In the genomic region with DNA sequence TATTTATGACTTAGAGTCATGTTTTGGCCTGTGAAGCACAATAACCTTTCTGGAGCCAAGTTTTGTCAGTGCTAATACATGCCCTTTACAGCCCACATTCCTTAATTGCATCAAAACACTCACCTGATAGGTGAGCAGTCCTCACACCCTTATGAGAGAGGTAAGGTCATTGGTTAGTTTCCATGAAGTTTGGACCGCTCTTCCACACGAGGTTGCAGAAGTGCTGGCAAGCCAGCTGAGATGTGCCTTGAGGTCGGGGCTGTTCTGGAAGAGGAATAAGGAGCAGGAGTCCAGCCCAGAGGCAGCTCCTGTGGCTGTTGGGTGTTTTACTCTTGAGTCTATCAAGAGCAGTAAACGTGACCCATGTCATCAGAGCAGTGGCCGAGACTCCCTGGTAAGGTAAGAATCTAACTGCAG, we compare ENCODE assay signal across 16 cellular contexts.
DNase-seq lines count a peak whose midpoint lies in the region; ATAC-seq and TF ChIP-seq lines count a peak whose summit lies in the region.
"Had no signal": no experiment of that assay in that cellular context is flagged by ENCODE, and none has a peak within 500 bp of the region (broad histone marks: within the 10 kb centered on the region; RNA-seq: fewer than 3 reads in every experiment).

No MANE protein-coding gene starts in this region.

- WGBS in psoas muscle, 3 donors = 45 to 71% (median 61%) methylated on average over 5 of the region's 5 CpGs

- ATAC-seq in T-helper 17 cell = no peak
- peak in 2 of 4 donors; percentile 11 to 15 for ATAC-seq in psoas muscle
- ATAC-seq in GM18868 (IDR thresholded peaks at IDR 0.05; ENCODE audit: unreplicated experiment) = no peak
- ATAC-seq: stimulated activated naive B cell treated with anti-CD40 and anti-IgM and Interleukin-4, amounts not matched to agents 10 μg/mL and 1 μg/mL and 100 μg/mL, for 72 hours had no signal

- H3K4me3 Mint-ChIP-seq in Caco-2 (ENCODE audit: unreplicated experiment) (no peak overlapping the region), T-helper 17 cell (no peak overlapping the region)
- H3K4me3 Mint-ChIP-seq in activated CD4-positive, alpha-beta memory T cell treated with anti-CD3 and anti-CD28 coated beads for 36 hours = no peak overlapping the region
- H3K4me3 Mint-ChIP-seq: dendritic cell treated with granulocyte-macrophage colony-stimulating factor and Interleukin-4, amounts not matched to agents 40 ng/mL and 50 ng/mL, for 4 days; IgD-negative memory B cell; stimulated activated naive B cell treated with anti-CD40 and anti-IgM and Interleukin-4, amounts not matched to agents 10 μg/mL and 1 μg/mL and 100 μg/mL, for 72 hours had no signal

- DNase-seq in Caco-2 (no peak), T-helper 17 cell (no peak), kidney tubule cell (ENCODE audit: low spot score) (peak; percentile 21), psoas muscle (no peak), HCEC 1CT (no peak), amygdala (lab: John Stamatoyannopoulos, UW) (no peak)
- no peak for DNase-seq in activated CD4-positive, alpha-beta memory T cell treated with anti-CD3 and anti-CD28 coated beads for 36 hours
- DNase-seq: activated CD8-positive, alpha-beta memory T cell treated with anti-CD3 and anti-CD28 coated beads, Interleukin-2, amount 50 U/mL, for 4 hours; activated naive CD4-positive, alpha-beta T cell treated with Interleukin-2 at 50 U/mL for 16 hours; GDM1; NCI-H2227 treated with DMSO at 0.1 percent for 48 hours; SIG-M5; stimulated activated naive B cell treated with anti-CD40 and anti-IgM and Interleukin-4, amounts not matched to agents 10 μg/mL and 1 μg/mL and 100 μg/mL, for 72 hours had no signal

- no TSS peak for BruUV-seq in Caco-2 (replicated peaks; lab: Mats Ljungman, UMichigan)

- H3K27me3 ChIP-seq in Caco-2 (replicated peaks; ENCODE audit: control insufficient read depth, insufficient read depth, low read length) (no peaks in the 10 kb centered on the region), psoas muscle (ENCODE audit: insufficient read depth in 3 of 3, low read length in 2 of 3) (no peaks in the 10 kb centered on the region)

- POLR2A ChIA-PET in Caco-2 (lab: Charles Lee) = interaction anchor here (1.2 kb wide), 1 partner anchor 21 kb away, joined by 3 read pairs; no protein-coding TSS in a partner anchor
- POLR2A ChIA-PET in activated CD4-positive, alpha-beta memory T cell treated with anti-CD3 and anti-CD28 coated beads for 36 hours (lab: Charles Lee) = no interaction called here

- H3K27ac Mint-ChIP-seq in Caco-2 (ENCODE audit: unreplicated experiment) (peak overlapping the region; percentile 72), T-helper 17 cell (peak overlapping the region; percentile 6)
- H3K27ac Mint-ChIP-seq in activated CD4-positive, alpha-beta memory T cell treated with anti-CD3 and anti-CD28 coated beads for 36 hours = no peak overlapping the region
- H3K27ac Mint-ChIP-seq: dendritic cell treated with granulocyte-macrophage colony-stimulating factor and Interleukin-4, amounts not matched to agents 40 ng/mL and 50 ng/mL, for 4 days; IgD-negative memory B cell; stimulated activated naive B cell treated with anti-CD40 and anti-IgM and Interleukin-4, amounts not matched to agents 10 μg/mL and 1 μg/mL and 100 μg/mL, for 72 hours had no signal

- peak overlapping the region; percentile 54 for H3K27ac ChIP-seq in psoas muscle

- H3K9me3 ChIP-seq in Caco-2 (no peaks in the 10 kb centered on the region), T-helper 17 cell (ENCODE audit: control insufficient read depth, low read length, poor library complexity, severe bottlenecking) (no peaks in the 10 kb centered on the region), psoas muscle (no peaks in the 10 kb centered on the region)

- H3K4me3 ChIP-seq in Caco-2 (ENCODE audit: low read depth, low read length) = no peak overlapping the region
- H3K4me3 ChIP-seq in psoas muscle = peak overlapping the region; percentile 37

- intact Hi-C loops in Caco-2 (cut with micrococcal nuclease; ENCODE audit: unreplicated experiment) = loop anchor here (2.0 kb wide), 1 partner anchor 24 kb away; no protein-coding TSS in a partner anchor
- intact Hi-C loops in psoas muscle (cut with DNase I) = no loop called here
- intact Hi-C loops in activated CD4-positive, alpha-beta memory T cell treated with anti-CD3 and anti-CD28 coated beads for 36 hours (cut with micrococcal nuclease) = no loop called here

- H3K4me1 ChIP-seq in Caco-2 (peaks cover 35% of the 10 kb centered on the region), psoas muscle (peaks cover 49% of the 10 kb centered on the region)

- H3K9me3 Mint-ChIP-seq in Caco-2 (ENCODE audit: unreplicated experiment) = no peaks in the 10 kb centered on the region
- H3K9me3 Mint-ChIP-seq in activated CD4-positive, alpha-beta memory T cell treated with anti-CD3 and anti-CD28 coated beads for 36 hours = no peaks in the 10 kb centered on the region
- H3K9me3 Mint-ChIP-seq: dendritic cell treated with granulocyte-macrophage colony-stimulating factor and Interleukin-4, amounts not matched to agents 40 ng/mL and 50 ng/mL, for 4 days; IgD-negative memory B cell; stimulated activated naive B cell treated with anti-CD40 and anti-IgM and Interleukin-4, amounts not matched to agents 10 μg/mL and 1 μg/mL and 100 μg/mL, for 72 hours had no signal

- H3K36me3 ChIP-seq in Caco-2 (ENCODE audit: control insufficient read depth, insufficient read depth, low read length) = peaks cover 1% of the 10 kb centered on the region; the same call in 1 of the 2 replicates
- peaks cover 0 to 8% of the 10 kb centered on the region in 2 donors for H3K36me3 ChIP-seq in psoas muscle (ENCODE audit: insufficient read depth in 1 of 2, low read depth in 1 of 2)

- H3K27me3 Mint-ChIP-seq in Caco-2 (ENCODE audit: insufficient read depth, unreplicated experiment) (no peaks in the 10 kb centered on the region), T-helper 17 cell (no peaks in the 10 kb centered on the region)
- no peaks in the 10 kb centered on the region for H3K27me3 Mint-ChIP-seq in activated CD4-positive, alpha-beta memory T cell treated with anti-CD3 and anti-CD28 coated beads for 36 hours
- H3K27me3 Mint-ChIP-seq: dendritic cell treated with granulocyte-macrophage colony-stimulating factor and Interleukin-4, amounts not matched to agents 40 ng/mL and 50 ng/mL, for 4 days; IgD-negative memory B cell; stimulated activated naive B cell treated with anti-CD40 and anti-IgM and Interleukin-4, amounts not matched to agents 10 μg/mL and 1 μg/mL and 100 μg/mL, for 72 hours had no signal

- TF ChIP-seq CTCF in Caco-2 (IDR thresholded peaks at IDR 0.05; ENCODE audit: insufficient read depth in 1 of 2, low read depth in 1 of 2, low read length in 1 of 2, severe bottlenecking in 1 of 2, unreplicated experiment in 1 of 2) = no peak
- no peak for TF ChIP-seq CTCF in psoas muscle (IDR thresholded peaks at IDR 0.05)

- peaks cover 35% of the 10 kb centered on the region for H3K36me3 Mint-ChIP-seq in Caco-2 (ENCODE audit: insufficient read depth, unreplicated experiment)
- H3K36me3 Mint-ChIP-seq in T-helper 17 cell (ENCODE audit: low read depth) = peaks cover 6% of the 10 kb centered on the region
- peaks cover 2% of the 10 kb centered on the region for H3K36me3 Mint-ChIP-seq in activated CD4-positive, alpha-beta memory T cell treated with anti-CD3 and anti-CD28 coated beads for 36 hours

- CTCF ChIA-PET in Caco-2 (lab: Charles Lee) = interaction anchor here (1.6 kb wide), 1 partner anchor 23 kb away, joined by 5 read pairs; no protein-coding TSS in a partner anchor
- CTCF ChIA-PET in activated CD4-positive, alpha-beta memory T cell treated with anti-CD3 and anti-CD28 coated beads for 36 hours (lab: Charles Lee) = no interaction called here

- H3K4me1 Mint-ChIP-seq in Caco-2 (ENCODE audit: low read depth, unreplicated experiment) (peaks cover 43% of the 10 kb centered on the region), T-helper 17 cell (peaks cover 25% of the 10 kb centered on the region)
- H3K4me1 Mint-ChIP-seq in activated CD4-positive, alpha-beta memory T cell treated with anti-CD3 and anti-CD28 coated beads for 36 hours (ENCODE audit: low read depth) = peaks cover 15% of the 10 kb centered on the region
